ENCODE assay signal across 10 cellular contexts in the genomic region with DNA sequence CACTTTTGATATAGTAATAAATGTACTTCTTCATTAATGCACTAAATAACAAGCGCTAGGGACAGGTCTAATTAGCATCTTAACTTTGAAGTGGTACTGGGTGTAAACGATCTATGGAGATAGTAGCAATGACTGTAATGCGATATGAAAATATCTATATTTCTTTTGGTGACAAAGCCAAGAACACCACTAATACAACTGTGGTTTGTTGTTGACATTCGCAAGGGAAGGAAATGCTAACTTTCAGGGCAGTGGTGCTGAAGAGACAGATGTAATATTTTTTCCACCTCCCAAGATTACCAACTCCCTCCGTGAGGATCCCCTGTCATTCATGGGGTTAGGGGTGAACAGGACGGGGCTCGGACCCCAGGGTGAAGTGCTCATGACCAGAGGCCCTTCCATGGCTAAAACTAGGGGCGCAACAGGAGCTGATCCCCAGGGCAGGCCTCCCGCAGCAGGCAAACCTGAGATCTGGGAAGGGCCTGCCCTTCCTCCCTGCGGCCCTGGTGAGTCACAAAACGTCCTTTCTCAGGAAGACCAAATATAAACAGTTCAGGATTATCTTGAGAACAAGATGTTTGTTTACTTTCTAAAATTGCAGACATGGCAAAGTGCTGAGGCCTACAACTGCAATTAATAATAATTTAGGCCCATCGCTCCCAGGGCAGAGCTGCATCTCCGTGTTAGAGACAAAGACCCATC.
DNase-seq lines count a peak whose midpoint lies in the region; ATAC-seq and TF ChIP-seq lines count a peak whose summit lies in the region.
"Had no signal": no experiment of that assay in that cellular context is flagged by ENCODE, and none has a peak within 500 bp of the region (broad histone marks: within the 10 kb centered on the region; RNA-seq: fewer than 3 reads in every experiment).

No MANE protein-coding gene starts in this region.

- ATAC-seq in upper lobe of left lung (ENCODE audit: low FRiP score in 2 of 2) (peak; percentile 32 to 59), HG03342 (IDR thresholded peaks at IDR 0.05; ENCODE audit: unreplicated experiment) (no peak)
- ATAC-seq in activated naive CD4-positive, alpha-beta T cell treated with anti-CD3 and anti-CD28 coated beads, Interleukin-2, amount 50 U/mL, for 72 hours: no peak
- ATAC-seq: activated T-helper 17 cell treated with anti-CD3 and anti-CD28 coated beads, Interleukin-2, amount 50 U/mL, for 72 hours had no signal

- intact Hi-C loops in activated naive CD4-positive, alpha-beta T cell treated with anti-CD3 and anti-CD28 coated beads for 36 hours (cut with micrococcal nuclease): no loop called here

- H3K4me1 Mint-ChIP-seq in activated naive CD4-positive, alpha-beta T cell treated with anti-CD3 and anti-CD28 coated beads for 36 hours (ENCODE audit: low read depth): peaks cover 18% of the 10 kb centered on the region
- H3K4me1 Mint-ChIP-seq: nephron had no signal

- peak; percentile 54 to 99 (median 90) for TF ChIP-seq EP300 in upper lobe of left lung (IDR thresholded peaks at IDR 0.05)

- H3K36me3 Mint-ChIP-seq in activated naive CD4-positive, alpha-beta T cell treated with anti-CD3 and anti-CD28 coated beads for 36 hours (ENCODE audit: low read depth): no peaks in the 10 kb centered on the region
- no peaks in the 10 kb centered on the region for H3K36me3 Mint-ChIP-seq in activated naive CD4-positive, alpha-beta T cell treated with anti-CD3 and anti-CD28 coated beads, Interleukin-2, amount 50 U/mL, for 72 hours

- no peaks in the 10 kb centered on the region for H3K36me3 ChIP-seq in upper lobe of left lung

- H3K9me3 ChIP-seq in upper lobe of left lung: no peaks in the 10 kb centered on the region

- H3K27ac Mint-ChIP-seq in activated naive CD4-positive, alpha-beta T cell treated with anti-CD3 and anti-CD28 coated beads for 36 hours: no peak overlapping the region
- no peak overlapping the region for H3K27ac Mint-ChIP-seq in activated naive CD4-positive, alpha-beta T cell treated with anti-CD3 and anti-CD28 coated beads, Interleukin-2, amount 50 U/mL, for 72 hours
- H3K27ac Mint-ChIP-seq: activated T-helper 17 cell treated with anti-CD3 and anti-CD28 coated beads, Interleukin-2, amount 50 U/mL, for 72 hours; nephron had no signal

- H3K27ac ChIP-seq in upper lobe of left lung: peak overlapping the region; percentile 80 to 87 (median 83)

- no peak for TF ChIP-seq CTCF in astrocyte of the spinal cord (IDR thresholded peaks at IDR 0.05; ENCODE audit: low read depth, low read length)
- no peak for TF ChIP-seq CTCF in upper lobe of left lung (IDR thresholded peaks at IDR 0.05)

- no peaks in the 10 kb centered on the region for H3K27me3 ChIP-seq in upper lobe of left lung

- H3K4me3 Mint-ChIP-seq in activated naive CD4-positive, alpha-beta T cell treated with anti-CD3 and anti-CD28 coated beads for 36 hours: no peak overlapping the region
- H3K4me3 Mint-ChIP-seq: activated T-helper 17 cell treated with anti-CD3 and anti-CD28 coated beads, Interleukin-2, amount 50 U/mL, for 72 hours; nephron had no signal

- WGBS in upper lobe of left lung, 2 donors: 63 to 71% methylated on average over 13 of the region's 13 CpGs

- H3K4me3 ChIP-seq in astrocyte of the spinal cord (ENCODE audit: low read depth, low read length): no peak overlapping the region
- no peak overlapping the region for H3K4me3 ChIP-seq in upper lobe of left lung

- DNase-seq in HT1080 (ENCODE audit: low read depth) (peak; percentile 57), astrocyte of the spinal cord (ENCODE audit: low read depth, low spot score) (peak; percentile 58), islet precursor cell (peak; percentile 61), upper lobe of left lung (no peak)
- DNase-seq in activated naive CD4-positive, alpha-beta T cell treated with anti-CD3 and anti-CD28 coated beads for 36 hours: no peak
- DNase-seq in activated naive CD4-positive, alpha-beta T cell treated with anti-CD3 and anti-CD28 coated beads, Interleukin-2, amount 50 U/mL, for 72 hours (ENCODE audit: low spot score in 2 of 2): no peak
- DNase-seq: NCI-H2081 treated with DMSO at 0.1 percent for 48 hours had no signal

- H3K27me3 Mint-ChIP-seq in activated naive CD4-positive, alpha-beta T cell treated with anti-CD3 and anti-CD28 coated beads for 36 hours (ENCODE audit: low read depth): no peaks in the 10 kb centered on the region
- H3K27me3 Mint-ChIP-seq: activated T-helper 17 cell treated with anti-CD3 and anti-CD28 coated beads, Interleukin-2, amount 50 U/mL, for 72 hours had no signal

- peaks cover 17 to 34% (median 25%) of the 10 kb centered on the region in 4 donors for H3K4me1 ChIP-seq in upper lobe of left lung

- no peak for TF ChIP-seq POLR2A in upper lobe of left lung (IDR thresholded peaks at IDR 0.05)

- H3K9me3 Mint-ChIP-seq in activated naive CD4-positive, alpha-beta T cell treated with anti-CD3 and anti-CD28 coated beads for 36 hours: no peaks in the 10 kb centered on the region
- no peaks in the 10 kb centered on the region for H3K9me3 Mint-ChIP-seq in activated naive CD4-positive, alpha-beta T cell treated with anti-CD3 and anti-CD28 coated beads, Interleukin-2, amount 50 U/mL, for 72 hours
- H3K9me3 Mint-ChIP-seq: activated T-helper 17 cell treated with anti-CD3 and anti-CD28 coated beads, Interleukin-2, amount 50 U/mL, for 72 hours; nephron had no signal

- CTCF ChIA-PET in activated naive CD4-positive, alpha-beta T cell treated with anti-CD3 and anti-CD28 coated beads for 36 hours (lab: Charles Lee): no interaction called here

- in situ Hi-C loops in astrocyte of the spinal cord (cut with HindIII; ENCODE audit: low sequenced_read_pairs): no loop called here

Comparison
In these comparisons a context has a peak if more than half of its experiments do, and no peak if none do; other contexts are left out.
1. DNase-seq: peak in HT1080 (single experiment), astrocyte of the spinal cord (single experiment) and islet precursor cell (single experiment); none in upper lobe of left lung (0 of 2), activated naive CD4-positive, alpha-beta T cell treated with anti-CD3 and anti-CD28 coated beads for 36 hours (single experiment) and activated naive CD4-positive, alpha-beta T cell treated with anti-CD3 and anti-CD28 coated beads, Interleukin-2, amount 50 U/mL, for 72 hours (0 of 2).
2. ATAC-seq: peak in upper lobe of left lung (2 of 2); none in activated naive CD4-positive, alpha-beta T cell treated with anti-CD3 and anti-CD28 coated beads, Interleukin-2, amount 50 U/mL, for 72 hours (0 of 2) and HG03342 (single experiment).